ENCODE assay signal across 12 cellular contexts in genomic region chr10:61964059-61964709, GRCh38.
A peak's percentile ranks its signal among the peaks of the same experiment; 100 is the strongest.
DNase-seq lines count a peak whose midpoint lies in the region; ATAC-seq, FAIRE-seq and TF ChIP-seq lines count a peak whose summit lies in the region.
"Had no signal": no experiment of that assay in that cellular context is flagged by ENCODE, and none has a peak within 500 bp of the region (broad histone marks: within the 10 kb centered on the region; RNA-seq: fewer than 3 reads in every experiment).

No MANE protein-coding gene starts in this region.

- intact Hi-C loops in natural killer cell (cut with micrococcal nuclease) (no loop called here), left ventricle myocardium inferior (cut with micrococcal nuclease) (no loop called here), posterior cingulate gyrus (cut with DNase I) (no loop called here)

- no peak for ATAC-seq in natural killer cell treated with Interleukin-12 subunit alpha and Interleukin-12 subunit beta and Interleukin-15 and Interleukin-18, amount 100 ng/mL, for 72 hours
- ATAC-seq in natural killer cell = no peak
- no peak for ATAC-seq in T-cell (replicated peaks in 1 of 4)

- H3K27me3 ChIP-seq in left ventricle myocardium inferior (ENCODE audit: low read depth) (no peaks in the 10 kb centered on the region), small intestine (ENCODE audit: control insufficient read depth in 2 of 2, insufficient read depth in 2 of 2, low read length in 2 of 2) (no peaks in the 10 kb centered on the region)
- H3K27me3 ChIP-seq: adrenal gland had no signal

- CTCF ChIA-PET in T-cell (lab: Charles Lee) = interaction anchor here in 1 of 2 donors (0.9 to 1.5 kb wide), 3 partner anchors 21 to 281 kb away, joined by 3 to 4 read pairs (median 3); no protein-coding TSS in a partner anchor

- peaks cover 20% of the 10 kb centered on the region for H3K36me3 Mint-ChIP-seq in natural killer cell treated with Interleukin-12 subunit alpha and Interleukin-12 subunit beta and Interleukin-15 and Interleukin-18, amount 100 ng/mL, for 72 hours
- H3K36me3 Mint-ChIP-seq in natural killer cell (no peaks in the 10 kb centered on the region), T-cell (peaks cover 55% of the 10 kb centered on the region), type B pancreatic cell (peaks cover 33% of the 10 kb centered on the region)

- H3K4me3 ChIP-seq in left ventricle myocardium inferior (peak overlapping the region; percentile 41), small intestine (ENCODE audit: low read depth in 1 of 2, low read length in 2 of 2) (no peak overlapping the region)
- H3K4me3 ChIP-seq: adrenal gland, SK-N-MC had no signal

- TF ChIP-seq CTCF in natural killer cell (IDR thresholded peaks at IDR 0.05) (no peak), left ventricle myocardium inferior (IDR thresholded peaks at IDR 0.05; ENCODE audit: borderline replicate concordance) (no peak), type B pancreatic cell (conservative IDR thresholded peaks at IDR 0.05) (no peak)

- no peak for FAIRE-seq in small intestine (lab: Jason Lieb, UNC)

- H3K36me3 ChIP-seq in left ventricle myocardium inferior (no peaks in the 10 kb centered on the region), small intestine (ENCODE audit: control insufficient read depth in 2 of 2, insufficient read depth in 2 of 2, low read length in 2 of 2) (no peaks in the 10 kb centered on the region)
- H3K36me3 ChIP-seq: adrenal gland had no signal

- peaks cover 63 to 73% of the 10 kb centered on the region in 2 donors for H3K4me1 Mint-ChIP-seq in natural killer cell treated with Interleukin-12 subunit alpha and Interleukin-12 subunit beta and Interleukin-15 and Interleukin-18, amount 100 ng/mL, for 72 hours (ENCODE audit: low read depth in 2 of 2)
- peaks cover 61 to 68% of the 10 kb centered on the region in 2 donors for H3K4me1 Mint-ChIP-seq in natural killer cell
- H3K4me1 Mint-ChIP-seq in T-cell = peaks cover 63 to 83% (median 70%) of the 10 kb centered on the region in 3 donors
- H3K4me1 Mint-ChIP-seq in type B pancreatic cell (ENCODE audit: unreplicated experiment) = peaks cover 36% of the 10 kb centered on the region

- H3K27me3 Mint-ChIP-seq in natural killer cell treated with Interleukin-12 subunit alpha and Interleukin-12 subunit beta and Interleukin-15 and Interleukin-18, amount 100 ng/mL, for 72 hours = no peaks in the 10 kb centered on the region
- H3K27me3 Mint-ChIP-seq in natural killer cell (ENCODE audit: low read depth in 2 of 2) (no peaks in the 10 kb centered on the region), T-cell (no peaks in the 10 kb centered on the region), type B pancreatic cell (no peaks in the 10 kb centered on the region)

- 10 to 30% (median 11%) methylated on average over 3 of the region's 3 CpGs for WGBS in small intestine, 3 donors

- peaks cover 6% of the 10 kb centered on the region for H3K9me3 Mint-ChIP-seq in natural killer cell treated with Interleukin-12 subunit alpha and Interleukin-12 subunit beta and Interleukin-15 and Interleukin-18, amount 100 ng/mL, for 72 hours
- H3K9me3 Mint-ChIP-seq in natural killer cell = no peaks in the 10 kb centered on the region
- peaks cover 0 to 5% (median 2%) of the 10 kb centered on the region in 3 donors for H3K9me3 Mint-ChIP-seq in T-cell
- H3K9me3 Mint-ChIP-seq in type B pancreatic cell = peaks cover 5% of the 10 kb centered on the region

- no peaks in the 10 kb centered on the region for H3K9me3 ChIP-seq in left ventricle myocardium inferior (replicated peaks)
- no peaks in the 10 kb centered on the region for H3K9me3 ChIP-seq in small intestine (ENCODE audit: control insufficient read depth, low read depth)
- H3K9me3 ChIP-seq: adrenal gland had no signal

- POLR2A ChIA-PET in T-cell (lab: Charles Lee) = no interaction called here

- no peak for DNase-seq in natural killer cell treated with Interleukin-12 subunit alpha and Interleukin-12 subunit beta and Interleukin-15 and Interleukin-18, amount 100 ng/mL, for 72 hours (ENCODE audit: low spot score)
- DNase-seq in natural killer cell = no peak
- DNase-seq in T-cell = no peak
- DNase-seq in left ventricle myocardium inferior = no peak
- no peak for DNase-seq in type B pancreatic cell (ENCODE audit: extremely low spot score, unreplicated experiment)
- no peak for DNase-seq in NCI-H146 treated with DMSO at 0.1 percent for 48 hours (lab: John Stamatoyannopoulos, UW; ENCODE audit: unreplicated experiment)
- DNase-seq in posterior cingulate gyrus = no peak
- DNase-seq in small intestine = no peak
- DNase-seq: adrenal gland, NCI-H187 had no signal

- peak overlapping the region; percentile 84 to 91 for H3K27ac Mint-ChIP-seq in natural killer cell treated with Interleukin-12 subunit alpha and Interleukin-12 subunit beta and Interleukin-15 and Interleukin-18, amount 100 ng/mL, for 72 hours
- H3K27ac Mint-ChIP-seq in natural killer cell (peak overlapping the region in 1 of 2 donors; percentile 46), T-cell (peak overlapping the region; percentile 84 to 85), type B pancreatic cell (peak overlapping the region; percentile 58)

- H3K4me1 ChIP-seq in left ventricle myocardium inferior (peaks cover 20% of the 10 kb centered on the region), small intestine (ENCODE audit: control insufficient read depth in 2 of 2, insufficient read depth in 1 of 2, low read depth in 1 of 2, low read length in 1 of 2) (peaks cover 6 to 28% of the 10 kb centered on the region in 2 donors)
- H3K4me1 ChIP-seq: adrenal gland had no signal

- H3K4me3 Mint-ChIP-seq in natural killer cell treated with Interleukin-12 subunit alpha and Interleukin-12 subunit beta and Interleukin-15 and Interleukin-18, amount 100 ng/mL, for 72 hours = peak overlapping the region; percentile 38
- H3K4me3 Mint-ChIP-seq in natural killer cell (no peak overlapping the region), T-cell (no peak overlapping the region), type B pancreatic cell (peak overlapping the region; percentile 37)

- H3K27ac ChIP-seq in left ventricle myocardium inferior (replicated peaks) (peak overlapping the region; percentile 64), small intestine (ENCODE audit: low read depth in 1 of 2, low read length in 1 of 2) (peak overlapping the region in 1 of 2 donors; percentile 61)
- H3K27ac ChIP-seq: adrenal gland, C4-2B, SK-N-MC had no signal

Comparison
In these comparisons a context has a peak if more than half of its experiments do, and no peak if none do; other contexts are left out.
1. H3K4me3 Mint-ChIP-seq: peak in natural killer cell treated with Interleukin-12 subunit alpha and Interleukin-12 subunit beta and Interleukin-15 and Interleukin-18, amount 100 ng/mL, for 72 hours (single experiment) and type B pancreatic cell (single experiment); none in natural killer cell (single experiment) and T-cell (0 of 3).